ENCODE assay signal across 2 cellular contexts in genomic region chr1:38926091-38926490, GRCh38.
TF ChIP-seq lines count a peak whose summit lies in the region.

No MANE protein-coding gene starts in this region.

TF ChIP-seq in SK-N-SH, 30 proteins besides CTCF, POLR2A, EP300 and RAD21:
- TF ChIP-seq MXI1 (IDR thresholded peaks at IDR 0.05; ENCODE audit: low read depth, low read length), result no peak
- TF ChIP-seq GATA2 (CRISPR knock-in tag; IDR thresholded peaks at IDR 0.05), result no peak

TF ChIP-seq in H1, 55 proteins besides CTCF, POLR2A, EP300 and RAD21:
- TF ChIP-seq POU5F1 (IDR thresholded peaks at IDR 0.05; ENCODE audit: low read depth, low read length), result no peak
- TF ChIP-seq CBX8 (IDR thresholded peaks at IDR 0.05; ENCODE audit: borderline replicate concordance, low read depth, low read length), result no peak
- TF ChIP-seq, protein P1, sequence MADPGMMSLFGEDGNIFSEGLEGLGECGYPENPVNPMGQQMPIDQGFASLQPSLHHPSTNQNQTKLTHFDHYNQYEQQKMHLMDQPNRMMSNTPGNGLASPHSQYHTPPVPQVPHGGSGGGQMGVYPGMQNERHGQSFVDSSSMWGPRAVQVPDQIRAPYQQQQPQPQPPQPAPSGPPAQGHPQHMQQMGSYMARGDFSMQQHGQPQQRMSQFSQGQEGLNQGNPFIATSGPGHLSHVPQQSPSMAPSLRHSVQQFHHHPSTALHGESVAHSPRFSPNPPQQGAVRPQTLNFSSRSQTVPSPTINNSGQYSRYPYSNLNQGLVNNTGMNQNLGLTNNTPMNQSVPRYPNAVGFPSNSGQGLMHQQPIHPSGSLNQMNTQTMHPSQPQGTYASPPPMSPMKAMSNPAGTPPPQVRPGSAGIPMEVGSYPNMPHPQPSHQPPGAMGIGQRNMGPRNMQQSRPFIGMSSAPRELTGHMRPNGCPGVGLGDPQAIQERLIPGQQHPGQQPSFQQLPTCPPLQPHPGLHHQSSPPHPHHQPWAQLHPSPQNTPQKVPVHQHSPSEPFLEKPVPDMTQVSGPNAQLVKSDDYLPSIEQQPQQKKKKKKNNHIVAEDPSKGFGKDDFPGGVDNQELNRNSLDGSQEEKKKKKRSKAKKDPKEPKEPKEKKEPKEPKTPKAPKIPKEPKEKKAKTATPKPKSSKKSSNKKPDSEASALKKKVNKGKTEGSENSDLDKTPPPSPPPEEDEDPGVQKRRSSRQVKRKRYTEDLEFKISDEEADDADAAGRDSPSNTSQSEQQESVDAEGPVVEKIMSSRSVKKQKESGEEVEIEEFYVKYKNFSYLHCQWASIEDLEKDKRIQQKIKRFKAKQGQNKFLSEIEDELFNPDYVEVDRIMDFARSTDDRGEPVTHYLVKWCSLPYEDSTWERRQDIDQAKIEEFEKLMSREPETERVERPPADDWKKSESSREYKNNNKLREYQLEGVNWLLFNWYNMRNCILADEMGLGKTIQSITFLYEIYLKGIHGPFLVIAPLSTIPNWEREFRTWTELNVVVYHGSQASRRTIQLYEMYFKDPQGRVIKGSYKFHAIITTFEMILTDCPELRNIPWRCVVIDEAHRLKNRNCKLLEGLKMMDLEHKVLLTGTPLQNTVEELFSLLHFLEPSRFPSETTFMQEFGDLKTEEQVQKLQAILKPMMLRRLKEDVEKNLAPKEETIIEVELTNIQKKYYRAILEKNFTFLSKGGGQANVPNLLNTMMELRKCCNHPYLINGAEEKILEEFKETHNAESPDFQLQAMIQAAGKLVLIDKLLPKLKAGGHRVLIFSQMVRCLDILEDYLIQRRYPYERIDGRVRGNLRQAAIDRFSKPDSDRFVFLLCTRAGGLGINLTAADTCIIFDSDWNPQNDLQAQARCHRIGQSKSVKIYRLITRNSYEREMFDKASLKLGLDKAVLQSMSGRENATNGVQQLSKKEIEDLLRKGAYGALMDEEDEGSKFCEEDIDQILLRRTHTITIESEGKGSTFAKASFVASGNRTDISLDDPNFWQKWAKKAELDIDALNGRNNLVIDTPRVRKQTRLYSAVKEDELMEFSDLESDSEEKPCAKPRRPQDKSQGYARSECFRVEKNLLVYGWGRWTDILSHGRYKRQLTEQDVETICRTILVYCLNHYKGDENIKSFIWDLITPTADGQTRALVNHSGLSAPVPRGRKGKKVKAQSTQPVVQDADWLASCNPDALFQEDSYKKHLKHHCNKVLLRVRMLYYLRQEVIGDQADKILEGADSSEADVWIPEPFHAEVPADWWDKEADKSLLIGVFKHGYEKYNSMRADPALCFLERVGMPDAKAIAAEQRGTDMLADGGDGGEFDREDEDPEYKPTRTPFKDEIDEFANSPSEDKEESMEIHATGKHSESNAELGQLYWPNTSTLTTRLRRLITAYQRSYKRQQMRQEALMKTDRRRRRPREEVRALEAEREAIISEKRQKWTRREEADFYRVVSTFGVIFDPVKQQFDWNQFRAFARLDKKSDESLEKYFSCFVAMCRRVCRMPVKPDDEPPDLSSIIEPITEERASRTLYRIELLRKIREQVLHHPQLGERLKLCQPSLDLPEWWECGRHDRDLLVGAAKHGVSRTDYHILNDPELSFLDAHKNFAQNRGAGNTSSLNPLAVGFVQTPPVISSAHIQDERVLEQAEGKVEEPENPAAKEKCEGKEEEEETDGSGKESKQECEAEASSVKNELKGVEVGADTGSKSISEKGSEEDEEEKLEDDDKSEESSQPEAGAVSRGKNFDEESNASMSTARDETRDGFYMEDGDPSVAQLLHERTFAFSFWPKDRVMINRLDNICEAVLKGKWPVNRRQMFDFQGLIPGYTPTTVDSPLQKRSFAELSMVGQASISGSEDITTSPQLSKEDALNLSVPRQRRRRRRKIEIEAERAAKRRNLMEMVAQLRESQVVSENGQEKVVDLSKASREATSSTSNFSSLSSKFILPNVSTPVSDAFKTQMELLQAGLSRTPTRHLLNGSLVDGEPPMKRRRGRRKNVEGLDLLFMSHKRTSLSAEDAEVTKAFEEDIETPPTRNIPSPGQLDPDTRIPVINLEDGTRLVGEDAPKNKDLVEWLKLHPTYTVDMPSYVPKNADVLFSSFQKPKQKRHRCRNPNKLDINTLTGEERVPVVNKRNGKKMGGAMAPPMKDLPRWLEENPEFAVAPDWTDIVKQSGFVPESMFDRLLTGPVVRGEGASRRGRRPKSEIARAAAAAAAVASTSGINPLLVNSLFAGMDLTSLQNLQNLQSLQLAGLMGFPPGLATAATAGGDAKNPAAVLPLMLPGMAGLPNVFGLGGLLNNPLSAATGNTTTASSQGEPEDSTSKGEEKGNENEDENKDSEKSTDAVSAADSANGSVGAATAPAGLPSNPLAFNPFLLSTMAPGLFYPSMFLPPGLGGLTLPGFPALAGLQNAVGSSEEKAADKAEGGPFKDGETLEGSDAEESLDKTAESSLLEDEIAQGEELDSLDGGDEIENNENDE (IDR thresholded peaks at IDR 0.05; ENCODE audit: insufficient replicate concordance, low read length), result no peak
- TF ChIP-seq SP1 (IDR thresholded peaks at IDR 0.05; ENCODE audit: low read depth, low read length), result no peak
- TF ChIP-seq SP4 (IDR thresholded peaks at IDR 0.05; ENCODE audit: low read length), result no peak
